Comparison of ENCODE assay signal across 14 cellular contexts in genomic region chr3:151879684-151880282, GRCh38. TPM values are rescaled to one million over a fixed set of nuclear protein-coding genes. Genes with fewer than 3 reads are reported as not detected.
DNase-seq lines count a peak whose midpoint lies in the region; ATAC-seq, FAIRE-seq and TF ChIP-seq lines count a peak whose summit lies in the region.
"Had no signal": no experiment of that assay in that cellular context is flagged by ENCODE, and none has a peak within 500 bp of the region (broad histone marks: within the 10 kb centered on the region; RNA-seq: fewer than 3 reads in every experiment).

No MANE protein-coding gene starts in this region.

- BruUV-seq in PC-3 (replicated peaks; lab: Mats Ljungman, UMichigan): no TSS peak

- 0 out of 2 replicates have a peak overlapping the region, but pooled peaks have one; percentile 13 for H3K4me2 ChIP-seq in PC-3 (ENCODE audit: low read length)

- H3K79me2 ChIP-seq in PC-3 (ENCODE audit: low read length): no peaks in the 10 kb centered on the region

- H3K4me1 ChIP-seq in PC-3 (ENCODE audit: insufficient read depth, low read length) (peaks cover 11% of the 10 kb centered on the region), pancreas (no peaks in the 10 kb centered on the region)

- no peak overlapping the region for H2AFZ ChIP-seq in PC-3 (ENCODE audit: low read length)

- H3K27ac ChIP-seq in PC-3 (ENCODE audit: low read length) (no peak overlapping the region), pancreas (no peak overlapping the region)
- H3K27ac ChIP-seq: dorsolateral prefrontal cortex had no signal

- no peaks in the 10 kb centered on the region for H3K36me3 ChIP-seq in PC-3 (ENCODE audit: low read depth, low read length)
- no peaks in the 10 kb centered on the region for H3K36me3 ChIP-seq in pancreas

- H3K27me3 ChIP-seq in PC-3 (ENCODE audit: low read length): no peaks in the 10 kb centered on the region
- peaks cover 0 to 4% (median 0%) of the 10 kb centered on the region in 4 donors for H3K27me3 ChIP-seq in pancreas

- FAIRE-seq in pancreas (lab: Jason Lieb, UNC): peak; percentile 67

- 49 to 50% methylated on average over 2 of the region's 2 CpGs for WGBS in pancreas, 2 donors

- H3K4me3 ChIP-seq in PC-3 (ENCODE audit: low read length): no peak overlapping the region
- no peak overlapping the region for H3K4me3 ChIP-seq in pancreas
- H3K4me3 ChIP-seq: dorsolateral prefrontal cortex had no signal

- H3K9ac ChIP-seq in PC-3 (ENCODE audit: low read length): no peak overlapping the region

- intact Hi-C loops in PC-3 (cut with micrococcal nuclease): no loop called here
- intact Hi-C loops in pancreas (cut with DNase I): no loop called here
- intact Hi-C loops in cardiac septum (cut with DNase I): no loop called here

- no peak for TF ChIP-seq CTCF in PC-3 (conservative IDR thresholded peaks at IDR 0.05; ENCODE audit: low read depth, low read length)
- TF ChIP-seq CTCF in pancreas (IDR thresholded peaks at IDR 0.05): no peak

- POLR2A ChIA-PET in PC-3 (lab: Charles Lee; ENCODE audit: unreplicated experiment): no interaction called here

- no peaks in the 10 kb centered on the region for H3K9me2 ChIP-seq in PC-3 (replicated peaks; ENCODE audit: low read length)

- H3K9me3 ChIP-seq in PC-3 (ENCODE audit: low read length): no peaks in the 10 kb centered on the region
- no peaks in the 10 kb centered on the region for H3K9me3 ChIP-seq in pancreas

- no peaks in the 10 kb centered on the region for H3F3A ChIP-seq in PC-3 (ENCODE audit: low read length, unreplicated experiment)

- DNase-seq in PC-3 (no peak), pancreas (no peak), NCI-H2107 (lab: John Stamatoyannopoulos, UW) (no peak), DMS79 (lab: John Stamatoyannopoulos, UW) (no peak), cardiac septum (ENCODE audit: low spot score) (no peak)
- no peak for DNase-seq in stimulated activated CD8-positive, alpha-beta memory T cell treated with anti-CD3 and anti-CD28 coated beads, Interleukin-4, amount 100 ng/mL, for 48 hours
- DNase-seq: activated CD4-positive, alpha-beta T cell treated with anti-CD3 and anti-CD28 coated beads for 48 hours; activated naive CD4-positive, alpha-beta T cell treated with anti-CD3 and anti-CD28 coated beads, Interleukin-2, amount 10 ng/mL, durations not matched to agents 7 days and 5 days; dorsolateral prefrontal cortex; NCI-H1694 treated with DMSO at 0.1 percent for 48 hours; Right ventricle myocardium superior had no signal

- CTCF ChIA-PET in PC-3 (lab: Charles Lee): no interaction called here

- H4K20me1 ChIP-seq in PC-3 (ENCODE audit: low read length): no peaks in the 10 kb centered on the region

- ATAC-seq in GM18907 (IDR thresholded peaks at IDR 0.05; ENCODE audit: unreplicated experiment) (peak; percentile 41), HG02852 (IDR thresholded peaks at IDR 0.05; ENCODE audit: unreplicated experiment) (peak; percentile 52), PC-3 (no peak), pancreas (no peak)
- ATAC-seq: stimulated activated effector memory CD8-positive, alpha-beta T cell treated with anti-CD3 and anti-CD28 coated beads, Interleukin-12 subunit alpha, Interleukin-12 subunit beta, amount 100 ng/mL, for 72 hours had no signal

RNA-seq across cellular contexts. Expression of gene SUCNR1, which starts 6.3 kb away (rescaled TPM):
- not detected in 2 replicates for total RNA-seq in PC-3 (2014; rRNA removed)
- under 1 TPM in 5 of 6 donors, not detected in 1; 0.08 to 0.23 (median 0.16) TPM for total RNA-seq in pancreas
- under 1 TPM; 0.02 to 0.04 TPM for polyA plus RNA-seq in pancreas
- 0.22 TPM for total RNA-seq in cardiac septum

Comparison
In these comparisons a context has a peak if more than half of its experiments do, and no peak if none do; other contexts are left out.
1. ATAC-seq: peak in GM18907 (single experiment) and HG02852 (single experiment); none in PC-3 (single experiment) and pancreas (0 of 4).